1 cellular context compared by ENCODE assay signal in genomic region chr1:245448858-245449534, GRCh38.
TF ChIP-seq lines count a peak whose summit lies in the region.

No MANE protein-coding gene starts in this region.

TF ChIP-seq in IMR-90, 13 proteins besides CTCF, POLR2A, EP300 and RAD21:
- TF ChIP-seq FOS (IDR thresholded peaks at IDR 0.05; ENCODE audit: low read depth, low read length): no peak
